Comparison of ENCODE assay signal across 10 cellular contexts in genomic region chr7:55517191-55517633, GRCh38. TPM values are rescaled to one million over a fixed set of nuclear protein-coding genes. Genes with fewer than 3 reads are reported as not detected.
DNase-seq lines count a peak whose midpoint lies in the region; ATAC-seq and TF ChIP-seq lines count a peak whose summit lies in the region.
"Had no signal": no experiment of that assay in that cellular context is flagged by ENCODE, and none has a peak within 500 bp of the region (broad histone marks: within the 10 kb centered on the region; RNA-seq: fewer than 3 reads in every experiment).

No MANE protein-coding gene starts in this region.

- H3K27ac Mint-ChIP-seq in activated naive CD4-positive, alpha-beta T cell treated with anti-CD3 and anti-CD28 coated beads for 36 hours: peak overlapping the region; percentile 77

- peaks cover 4% of the 10 kb centered on the region for H3K4me1 ChIP-seq in prostate gland (replicated peaks)

- 85% methylated on average over 12 of the region's 12 CpGs for WGBS in prostate gland

- H3K27me3 ChIP-seq in prostate gland (replicated peaks; ENCODE audit: insufficient read depth): no peaks in the 10 kb centered on the region

- no peak for TF ChIP-seq POLR2A in prostate gland (IDR thresholded peaks at IDR 0.05)

- H3K27ac ChIP-seq in prostate gland: no peak overlapping the region
- H3K27ac ChIP-seq: SK-N-MC had no signal

- CTCF ChIA-PET in activated naive CD4-positive, alpha-beta T cell treated with anti-CD3 and anti-CD28 coated beads for 36 hours (lab: Charles Lee): interaction anchor here (0.6 to 2.5 kb wide), 3 partner anchors 15 to 30 kb away, joined by 4 to 11 read pairs (median 4); no protein-coding TSS in a partner anchor

- DNase-seq in GM12864 (ENCODE audit: low read depth): peak; percentile 68
- peak; percentile 90 for DNase-seq in activated naive CD4-positive, alpha-beta T cell treated with anti-CD3 and anti-CD28 coated beads for 36 hours
- DNase-seq in prostate gland (ENCODE audit: low spot score): no peak
- no peak for DNase-seq in NK-92 treated with Interleukin-12 subunit alpha and Interleukin-12 subunit beta, amount 100 ng/mL, for 24 hours (lab: John Stamatoyannopoulos, UW)
- DNase-seq in NCI-H748 treated with DMSO at 0.1 percent for 48 hours (lab: John Stamatoyannopoulos, UW): no peak
- DNase-seq in NCI-H2196 (lab: John Stamatoyannopoulos, UW; ENCODE audit: unreplicated experiment): no peak

- H3K4me1 Mint-ChIP-seq in activated naive CD4-positive, alpha-beta T cell treated with anti-CD3 and anti-CD28 coated beads for 36 hours (ENCODE audit: low read depth): peaks cover 68% of the 10 kb centered on the region

- intact Hi-C loops in activated naive CD4-positive, alpha-beta T cell treated with anti-CD3 and anti-CD28 coated beads for 36 hours (cut with micrococcal nuclease): loop anchor here (1.0 to 5.0 kb wide), 3 partner anchors 16 to 150 kb away; partner anchors contain the start of gene LANCL2
- intact Hi-C loops in prostate gland (cut with DNase I): no loop called here

- TF ChIP-seq CTCF in GM12864 (IDR thresholded peaks at IDR 0.05; ENCODE audit: low read depth, low read length, missing control alignments) (peak; percentile 2), prostate gland (IDR thresholded peaks at IDR 0.05) (no peak)

- peaks cover 47% of the 10 kb centered on the region for H3K36me3 Mint-ChIP-seq in activated naive CD4-positive, alpha-beta T cell treated with anti-CD3 and anti-CD28 coated beads for 36 hours (ENCODE audit: low read depth)

- H3K27me3 Mint-ChIP-seq in activated naive CD4-positive, alpha-beta T cell treated with anti-CD3 and anti-CD28 coated beads for 36 hours (ENCODE audit: low read depth): no peaks in the 10 kb centered on the region

- no peaks in the 10 kb centered on the region for H3K9me3 Mint-ChIP-seq in activated naive CD4-positive, alpha-beta T cell treated with anti-CD3 and anti-CD28 coated beads for 36 hours

- H3K4me3 ChIP-seq in GM12864 (ENCODE audit: low read depth, low read length) (no peak overlapping the region), prostate gland (no peak overlapping the region)
- H3K4me3 ChIP-seq: K562, SK-N-MC had no signal

- ATAC-seq in GM19468 (IDR thresholded peaks at IDR 0.05; ENCODE audit: extremely low read depth, unreplicated experiment) (peak; percentile 51), HG03159 (IDR thresholded peaks at IDR 0.05; ENCODE audit: unreplicated experiment) (peak; percentile 84)
- ATAC-seq: K562 had no signal

- H3K36me3 ChIP-seq in prostate gland: no peaks in the 10 kb centered on the region

- H3K4me3 Mint-ChIP-seq in activated naive CD4-positive, alpha-beta T cell treated with anti-CD3 and anti-CD28 coated beads for 36 hours: no peak overlapping the region

- no peaks in the 10 kb centered on the region for H3K9me3 ChIP-seq in prostate gland

RNA-seq across cellular contexts. Expression of gene VOPP1, which starts 55.1 kb away (rescaled TPM):
- total RNA-seq in activated naive CD4-positive, alpha-beta T cell treated with anti-CD3 and anti-CD28 coated beads for 36 hours: 100 to 1,000 TPM; 100 to 102 TPM
- total RNA-seq in prostate gland: 10 to 100 TPM; 29.4 to 46.6 TPM

Comparison
In these comparisons a context has a peak if more than half of its experiments do, and no peak if none do; other contexts are left out.
1. DNase-seq: peak in GM12864 (single experiment) and activated naive CD4-positive, alpha-beta T cell treated with anti-CD3 and anti-CD28 coated beads for 36 hours (single experiment); none in prostate gland (single experiment), NK-92 treated with Interleukin-12 subunit alpha and Interleukin-12 subunit beta, amount 100 ng/mL, for 24 hours (single experiment), NCI-H748 treated with DMSO at 0.1 percent for 48 hours (single experiment) and NCI-H2196 (single experiment).